Comparison of ENCODE assay signal across 18 cellular contexts in the genomic region with DNA sequence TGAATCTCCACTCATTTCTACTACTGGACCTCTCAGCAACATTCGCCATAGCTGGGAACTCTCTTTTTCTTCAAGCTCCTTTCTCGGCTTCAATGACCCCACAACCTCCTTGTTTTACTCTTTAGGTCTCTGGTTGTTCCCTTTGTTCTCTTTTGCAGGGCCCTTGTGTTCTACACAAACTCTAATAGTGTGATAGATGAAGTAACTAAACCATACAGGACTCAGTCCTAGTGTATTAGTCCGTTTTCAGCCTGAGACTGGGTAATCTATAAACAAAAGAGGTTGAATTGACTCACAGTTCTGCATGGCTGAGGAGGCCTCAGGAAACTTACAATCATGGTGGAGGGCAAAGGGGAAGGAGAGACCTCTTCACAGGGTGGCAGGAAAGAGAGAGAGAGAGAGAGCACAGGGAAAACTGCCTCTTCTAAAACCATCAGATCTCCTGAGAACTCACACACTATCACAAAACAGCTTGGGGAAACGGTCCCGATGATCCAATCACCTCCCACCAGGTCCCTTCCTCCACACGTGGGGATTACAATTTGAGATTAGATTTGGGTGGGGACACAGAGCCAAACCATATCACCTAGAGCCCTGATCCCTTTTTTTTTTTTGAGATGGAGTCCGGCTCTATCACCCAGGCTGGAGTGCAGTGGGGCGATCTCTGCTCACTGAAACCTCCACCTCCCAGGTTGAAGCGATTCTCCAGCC. TPM values are rescaled to one million over a fixed set of nuclear protein-coding genes. Genes with fewer than 3 reads are reported as not detected.
DNase-seq lines count a peak whose midpoint lies in the region; ATAC-seq, FAIRE-seq and TF ChIP-seq lines count a peak whose summit lies in the region.
"Had no signal": no experiment of that assay in that cellular context is flagged by ENCODE, and none has a peak within 500 bp of the region (broad histone marks: within the 10 kb centered on the region; RNA-seq: fewer than 3 reads in every experiment).

No MANE protein-coding gene starts in this region.

- DNase-seq in T-helper 2 cell treated with Interferon-gamma antibody and Interleukin-4, amounts not matched to agents 5 μg/mL and 100 μg/mL, for 36 hours (ENCODE audit: low spot score): no peak
- DNase-seq in T-helper 2 cell: no peak
- DNase-seq in GM12891 (ENCODE audit: insufficient read length, low spot score): no peak
- DNase-seq in activated CD8-positive, alpha-beta T cell treated with anti-CD3 and anti-CD28 coated beads, Interleukin-2, amount 10 ng/mL, durations not matched to agents 7 days and 5 days: no peak
- DNase-seq in naive thymus-derived CD8-positive, alpha-beta T cell: no peak
- DNase-seq: 8988T; activated CD4-positive, alpha-beta T cell treated with anti-CD3 and anti-CD28 coated beads for 4 hours; activated T-cell treated with anti-CD3 and anti-CD28 coated beads, Interleukin-2, amount 50 U/mL, for 48 hours; cerebellar nuclear complex; DND-41; mucosa of descending colon; NCI-H1436; NCI-H2227 treated with DMSO at 0.1 percent for 48 hours; stimulated activated CD4-positive, alpha-beta T cell treated with anti-CD3 and anti-CD28 coated beads, Interleukin-4, amount 100 ng/mL, for 4 hours; trophoblast cell had no signal

- no peaks in the 10 kb centered on the region for H3K9me3 Mint-ChIP-seq in T-helper 2 cell treated with Interferon-gamma antibody and Interleukin-4, amounts not matched to agents 5 μg/mL and 100 μg/mL, for 36 hours
- H3K9me3 Mint-ChIP-seq in activated CD8-positive, alpha-beta T cell treated with anti-CD3 and anti-CD28 coated beads, Interleukin-2, amount 10 ng/mL, durations not matched to agents 7 days and 5 days (ENCODE audit: insufficient read depth): peaks cover 4% of the 10 kb centered on the region
- no peaks in the 10 kb centered on the region for H3K9me3 Mint-ChIP-seq in naive thymus-derived CD8-positive, alpha-beta T cell

- TF ChIP-seq POLR2A in GM12891 (IDR thresholded peaks at IDR 0.05; ENCODE audit: low read depth, low read length): no peak

- H3K4me3 Mint-ChIP-seq in T-helper 2 cell treated with Interferon-gamma antibody and Interleukin-4, amounts not matched to agents 5 μg/mL and 100 μg/mL, for 36 hours: peak overlapping the region; percentile 9
- H3K4me3 Mint-ChIP-seq in activated CD8-positive, alpha-beta T cell treated with anti-CD3 and anti-CD28 coated beads, Interleukin-2, amount 10 ng/mL, durations not matched to agents 7 days and 5 days: no peak overlapping the region
- H3K4me3 Mint-ChIP-seq in naive thymus-derived CD8-positive, alpha-beta T cell: peak overlapping the region; percentile 16 to 71 (median 51)

- H3K27me3 Mint-ChIP-seq in T-helper 2 cell treated with Interferon-gamma antibody and Interleukin-4, amounts not matched to agents 5 μg/mL and 100 μg/mL, for 36 hours (ENCODE audit: low read depth): no peaks in the 10 kb centered on the region
- no peaks in the 10 kb centered on the region for H3K27me3 Mint-ChIP-seq in activated CD8-positive, alpha-beta T cell treated with anti-CD3 and anti-CD28 coated beads, Interleukin-2, amount 10 ng/mL, durations not matched to agents 7 days and 5 days (ENCODE audit: low read depth)
- H3K27me3 Mint-ChIP-seq in naive thymus-derived CD8-positive, alpha-beta T cell: no peaks in the 10 kb centered on the region

- peak overlapping the region; percentile 27 for H3K27ac Mint-ChIP-seq in T-helper 2 cell treated with Interferon-gamma antibody and Interleukin-4, amounts not matched to agents 5 μg/mL and 100 μg/mL, for 36 hours
- H3K27ac Mint-ChIP-seq in activated CD8-positive, alpha-beta T cell treated with anti-CD3 and anti-CD28 coated beads, Interleukin-2, amount 10 ng/mL, durations not matched to agents 7 days and 5 days: peak overlapping the region; percentile 54
- H3K27ac Mint-ChIP-seq in naive thymus-derived CD8-positive, alpha-beta T cell: peak overlapping the region in 8 of 10 donors; percentile 28 to 89 (median 65)

- CTCF ChIA-PET in activated CD8-positive, alpha-beta T cell treated with anti-CD3 and anti-CD28 coated beads, Interleukin-2, amount 10 ng/mL, durations not matched to agents 7 days and 5 days (lab: Charles Lee): interaction anchor here (2.7 kb wide), 1 partner anchor 31 kb away, joined by 8 read pairs; no protein-coding TSS in a partner anchor

- FAIRE-seq in GM12891 (lab: Jason Lieb, UNC): peak; percentile 76

- H3K4me1 Mint-ChIP-seq in T-helper 2 cell treated with Interferon-gamma antibody and Interleukin-4, amounts not matched to agents 5 μg/mL and 100 μg/mL, for 36 hours (ENCODE audit: low read depth): peaks cover 42% of the 10 kb centered on the region
- peaks cover 57% of the 10 kb centered on the region for H3K4me1 Mint-ChIP-seq in activated CD8-positive, alpha-beta T cell treated with anti-CD3 and anti-CD28 coated beads, Interleukin-2, amount 10 ng/mL, durations not matched to agents 7 days and 5 days (ENCODE audit: low read depth)
- H3K4me1 Mint-ChIP-seq in naive thymus-derived CD8-positive, alpha-beta T cell: peaks cover 27 to 65% (median 54%) of the 10 kb centered on the region in 4 donors

- H3K36me3 Mint-ChIP-seq in T-helper 2 cell treated with Interferon-gamma antibody and Interleukin-4, amounts not matched to agents 5 μg/mL and 100 μg/mL, for 36 hours (ENCODE audit: low read depth): peaks cover 3% of the 10 kb centered on the region
- H3K36me3 Mint-ChIP-seq in activated CD8-positive, alpha-beta T cell treated with anti-CD3 and anti-CD28 coated beads, Interleukin-2, amount 10 ng/mL, durations not matched to agents 7 days and 5 days (ENCODE audit: low read depth): peaks cover 8% of the 10 kb centered on the region
- no peaks in the 10 kb centered on the region for H3K36me3 Mint-ChIP-seq in naive thymus-derived CD8-positive, alpha-beta T cell

- no peak for ATAC-seq in activated CD8-positive, alpha-beta T cell treated with anti-CD3 and anti-CD28 coated beads, Interleukin-2, amount 10 ng/mL, durations not matched to agents 7 days and 5 days
- ATAC-seq in naive thymus-derived CD8-positive, alpha-beta T cell: no peak
- ATAC-seq in HG03457 (IDR thresholded peaks at IDR 0.05; ENCODE audit: unreplicated experiment) (no peak), HG03565 (IDR thresholded peaks at IDR 0.05; ENCODE audit: unreplicated experiment) (no peak), GM19324 (IDR thresholded peaks at IDR 0.05; ENCODE audit: low FRiP score, unreplicated experiment) (no peak)

- POLR2A ChIA-PET in activated CD8-positive, alpha-beta T cell treated with anti-CD3 and anti-CD28 coated beads, Interleukin-2, amount 10 ng/mL, durations not matched to agents 7 days and 5 days (lab: Charles Lee): interaction anchor here (1.7 kb wide), 1 partner anchor 31 kb away, joined by 6 read pairs; a partner anchor contains a TSS
- POLR2A ChIA-PET in naive thymus-derived CD8-positive, alpha-beta T cell (lab: Charles Lee): interaction anchor here (0.6 to 3.0 kb wide), 7 partner anchors 8 to 880 kb away, joined by 3 to 15 read pairs (median 4); a partner anchor contains a TSS

TF ChIP-seq in GM12891, 5 proteins besides CTCF, POLR2A, EP300 and RAD21:
- TF ChIP-seq PAX5 (IDR thresholded peaks at IDR 0.05; ENCODE audit: insufficient read depth, low read length, severe bottlenecking) (no peak), TAF1 (IDR thresholded peaks at IDR 0.05; ENCODE audit: low read depth, low read length) (no peak), POU2F2 (IDR thresholded peaks at IDR 0.05; ENCODE audit: low read depth, low read length) (no peak), POLR2AphosphoS5 (IDR thresholded peaks at IDR 0.05; ENCODE audit: low read depth, low read length) (no peak), SPI1 (IDR thresholded peaks at IDR 0.05; ENCODE audit: low read depth, low read length) (no peak)

RNA-seq across cellular contexts. Expression of a gene that starts 32.0 kb away (rescaled TPM):
- polyA plus RNA-seq in GM12891 (2012; ENCODE audit: low read depth, missing spikeins): 73.0 TPM
- 100 to 1,000 TPM; 203 to 204 TPM for total RNA-seq in activated CD8-positive, alpha-beta T cell treated with anti-CD3 and anti-CD28 coated beads, Interleukin-2, amount 10 ng/mL, durations not matched to agents 7 days and 5 days
- 100 to 1,000 TPM; 142 to 158 TPM for total RNA-seq in naive thymus-derived CD8-positive, alpha-beta T cell
- 10 to 100 TPM; 19.5 to 31.0 (median 26.7) TPM for polyA plus RNA-seq in naive thymus-derived CD8-positive, alpha-beta T cell

RNA-seq across cellular contexts. Expression of a gene that starts 57.1 kb away (rescaled TPM):
- 15.5 TPM for polyA plus RNA-seq in GM12891 (2012; ENCODE audit: low read depth, missing spikeins)
- 10 to 100 TPM in 1 of 2 experiments, 1 to 10 TPM in 1; 8.0 to 10.6 TPM for total RNA-seq in activated CD8-positive, alpha-beta T cell treated with anti-CD3 and anti-CD28 coated beads, Interleukin-2, amount 10 ng/mL, durations not matched to agents 7 days and 5 days
- 1 to 10 TPM in 1 of 2 experiments, under 1 TPM in 1; 0.85 to 1.4 TPM for total RNA-seq in naive thymus-derived CD8-positive, alpha-beta T cell
- polyA plus RNA-seq in naive thymus-derived CD8-positive, alpha-beta T cell: 1 to 10 TPM; 3.9 to 5.1 (median 4.0) TPM
